ENCODE assay signal across 1 cellular context in the genomic region with DNA sequence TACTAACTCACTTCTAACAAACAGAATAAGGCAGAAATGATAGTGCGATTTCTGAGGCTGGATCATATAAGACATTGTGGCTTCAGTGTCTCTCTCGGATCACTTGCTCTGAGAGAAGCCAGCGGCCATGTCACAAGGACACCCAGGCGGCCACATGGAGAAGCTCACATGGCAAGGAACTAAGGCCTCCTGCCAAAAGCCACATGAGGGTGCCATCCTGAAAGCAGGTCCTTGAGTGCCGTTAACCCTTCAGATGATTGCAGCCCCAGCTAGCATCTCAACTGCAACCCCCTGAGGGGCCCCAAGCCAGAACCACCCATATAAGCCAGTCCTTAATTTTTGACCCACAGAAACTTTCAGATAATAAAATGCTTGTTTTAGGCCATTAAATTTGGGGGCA.
TF ChIP-seq lines count a peak whose summit lies in the region.

No MANE protein-coding gene starts in this region.

TF ChIP-seq in IMR-90, 13 proteins besides CTCF, POLR2A, EP300 and RAD21:
- TF ChIP-seq FOS (IDR thresholded peaks at IDR 0.05; ENCODE audit: low read depth, low read length) (no peak), BHLHE40 (IDR thresholded peaks at IDR 0.05; ENCODE audit: low read depth, low read length) (no peak), RFX5 (IDR thresholded peaks at IDR 0.05; ENCODE audit: low read depth, low read length) (no peak), CHD1 (IDR thresholded peaks at IDR 0.05; ENCODE audit: low read depth, low read length) (no peak), MAFK (IDR thresholded peaks at IDR 0.05; ENCODE audit: low read depth, low read length) (no peak), NFE2L2 (IDR thresholded peaks at IDR 0.05; ENCODE audit: low read depth, low read length) (no peak), SMC3 (IDR thresholded peaks at IDR 0.05; ENCODE audit: low read depth, low read length) (no peak), MXI1 (IDR thresholded peaks at IDR 0.05; ENCODE audit: borderline replicate concordance, low read depth, low read length) (no peak), RCOR1 (IDR thresholded peaks at IDR 0.05; ENCODE audit: insufficient replicate concordance, low read length) (no peak), CEBPB (IDR thresholded peaks at IDR 0.05; ENCODE audit: low read depth, low read length) (no peak), MAZ (IDR thresholded peaks at IDR 0.05; ENCODE audit: borderline replicate concordance, low read depth, low read length) (no peak)
- TF ChIP-seq, protein P1, sequence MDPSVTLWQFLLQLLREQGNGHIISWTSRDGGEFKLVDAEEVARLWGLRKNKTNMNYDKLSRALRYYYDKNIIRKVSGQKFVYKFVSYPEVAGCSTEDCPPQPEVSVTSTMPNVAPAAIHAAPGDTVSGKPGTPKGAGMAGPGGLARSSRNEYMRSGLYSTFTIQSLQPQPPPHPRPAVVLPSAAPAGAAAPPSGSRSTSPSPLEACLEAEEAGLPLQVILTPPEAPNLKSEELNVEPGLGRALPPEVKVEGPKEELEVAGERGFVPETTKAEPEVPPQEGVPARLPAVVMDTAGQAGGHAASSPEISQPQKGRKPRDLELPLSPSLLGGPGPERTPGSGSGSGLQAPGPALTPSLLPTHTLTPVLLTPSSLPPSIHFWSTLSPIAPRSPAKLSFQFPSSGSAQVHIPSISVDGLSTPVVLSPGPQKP (IDR thresholded peaks at IDR 0.05; ENCODE audit: borderline replicate concordance, low read depth, low read length) = no peak
- TF ChIP-seq, protein P2, sequence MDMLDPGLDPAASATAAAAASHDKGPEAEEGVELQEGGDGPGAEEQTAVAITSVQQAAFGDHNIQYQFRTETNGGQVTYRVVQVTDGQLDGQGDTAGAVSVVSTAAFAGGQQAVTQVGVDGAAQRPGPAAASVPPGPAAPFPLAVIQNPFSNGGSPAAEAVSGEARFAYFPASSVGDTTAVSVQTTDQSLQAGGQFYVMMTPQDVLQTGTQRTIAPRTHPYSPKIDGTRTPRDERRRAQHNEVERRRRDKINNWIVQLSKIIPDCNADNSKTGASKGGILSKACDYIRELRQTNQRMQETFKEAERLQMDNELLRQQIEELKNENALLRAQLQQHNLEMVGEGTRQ (IDR thresholded peaks at IDR 0.05; ENCODE audit: low read depth, low read length) = no peak
